Comparison of ENCODE assay signal across 1 cellular context in the genomic region with DNA sequence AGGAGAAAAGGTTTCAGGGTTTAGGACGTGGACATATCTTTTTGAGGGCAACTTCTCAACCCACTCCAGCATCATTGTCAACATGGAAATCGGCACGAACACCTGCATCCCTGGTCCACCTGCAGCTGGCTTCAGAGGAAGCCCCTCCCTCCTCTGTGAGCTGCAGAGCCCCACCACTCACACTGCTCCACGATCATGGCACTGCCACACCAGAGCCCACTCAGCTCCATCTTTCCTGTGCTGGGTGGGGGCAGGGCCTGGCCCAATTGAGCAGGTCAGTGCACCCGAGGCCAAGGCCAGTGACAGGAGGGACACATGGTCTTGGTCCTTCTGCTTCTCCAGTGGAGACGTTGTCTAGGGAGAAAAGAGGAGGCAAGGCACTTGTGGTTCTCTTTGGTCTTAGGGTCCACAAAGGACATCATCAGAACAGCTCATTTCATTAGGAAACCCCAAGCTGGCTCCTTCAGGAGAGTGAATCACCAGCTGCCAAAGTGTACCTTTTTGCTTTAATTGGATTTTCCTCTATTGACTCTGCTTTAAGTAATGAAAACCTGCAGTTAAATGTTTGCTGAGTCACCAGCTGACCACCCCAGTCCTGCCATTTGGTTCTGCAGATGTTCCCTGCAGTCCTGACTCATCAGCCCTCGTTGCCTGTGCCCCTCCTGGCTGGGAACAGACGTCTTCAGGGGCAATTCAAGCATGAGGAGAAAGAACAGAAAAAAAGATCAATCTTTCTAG.
TF ChIP-seq lines count a peak whose summit lies in the region.

No MANE protein-coding gene starts in this region.

TF ChIP-seq in HepG2, 621 proteins besides CTCF, POLR2A, EP300 and RAD21 (continued from another document):
- TF ChIP-seq, protein P1, sequence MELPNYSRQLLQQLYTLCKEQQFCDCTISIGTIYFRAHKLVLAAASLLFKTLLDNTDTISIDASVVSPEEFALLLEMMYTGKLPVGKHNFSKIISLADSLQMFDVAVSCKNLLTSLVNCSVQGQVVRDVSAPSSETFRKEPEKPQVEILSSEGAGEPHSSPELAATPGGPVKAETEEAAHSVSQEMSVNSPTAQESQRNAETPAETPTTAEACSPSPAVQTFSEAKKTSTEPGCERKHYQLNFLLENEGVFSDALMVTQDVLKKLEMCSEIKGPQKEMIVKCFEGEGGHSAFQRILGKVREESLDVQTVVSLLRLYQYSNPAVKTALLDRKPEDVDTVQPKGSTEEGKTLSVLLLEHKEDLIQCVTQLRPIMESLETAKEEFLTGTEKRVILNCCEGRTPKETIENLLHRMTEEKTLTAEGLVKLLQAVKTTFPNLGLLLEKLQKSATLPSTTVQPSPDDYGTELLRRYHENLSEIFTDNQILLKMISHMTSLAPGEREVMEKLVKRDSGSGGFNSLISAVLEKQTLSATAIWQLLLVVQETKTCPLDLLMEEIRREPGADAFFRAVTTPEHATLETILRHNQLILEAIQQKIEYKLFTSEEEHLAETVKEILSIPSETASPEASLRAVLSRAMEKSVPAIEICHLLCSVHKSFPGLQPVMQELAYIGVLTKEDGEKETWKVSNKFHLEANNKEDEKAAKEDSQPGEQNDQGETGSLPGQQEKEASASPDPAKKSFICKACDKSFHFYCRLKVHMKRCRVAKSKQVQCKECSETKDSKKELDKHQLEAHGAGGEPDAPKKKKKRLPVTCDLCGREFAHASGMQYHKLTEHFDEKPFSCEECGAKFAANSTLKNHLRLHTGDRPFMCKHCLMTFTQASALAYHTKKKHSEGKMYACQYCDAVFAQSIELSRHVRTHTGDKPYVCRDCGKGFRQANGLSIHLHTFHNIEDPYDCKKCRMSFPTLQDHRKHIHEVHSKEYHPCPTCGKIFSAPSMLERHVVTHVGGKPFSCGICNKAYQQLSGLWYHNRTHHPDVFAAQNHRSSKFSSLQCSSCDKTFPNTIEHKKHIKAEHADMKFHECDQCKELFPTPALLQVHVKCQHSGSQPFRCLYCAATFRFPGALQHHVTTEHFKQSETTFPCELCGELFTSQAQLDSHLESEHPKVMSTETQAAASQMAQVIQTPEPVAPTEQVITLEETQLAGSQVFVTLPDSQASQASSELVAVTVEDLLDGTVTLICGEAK (IDR thresholded peaks at IDR 0.05) = no peak
- TF ChIP-seq, protein P1 (CRISPR knock-in tag; IDR thresholded peaks at IDR 0.05) = no peak
